In the genomic region with DNA sequence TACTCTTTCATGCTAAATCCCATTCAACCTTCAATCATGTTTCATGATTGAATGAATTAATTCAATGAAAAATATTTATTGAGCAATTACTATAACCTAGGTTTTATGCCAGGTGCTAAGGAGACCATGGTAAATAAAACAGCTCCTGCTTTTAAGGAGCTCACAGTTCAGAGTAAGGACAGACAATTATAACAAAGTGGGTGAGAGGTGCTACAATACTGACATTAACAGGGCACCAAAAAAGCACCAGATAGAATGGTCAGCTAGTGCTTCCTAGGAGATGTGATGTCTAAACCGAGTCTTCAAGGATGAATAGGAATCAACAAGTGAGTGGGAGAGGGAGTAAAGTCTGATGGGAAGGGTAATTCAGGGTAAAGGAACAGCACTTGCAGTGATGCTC, we compare ENCODE assay signal across 15 cellular contexts.
DNase-seq lines count a peak whose midpoint lies in the region; ATAC-seq and TF ChIP-seq lines count a peak whose summit lies in the region.
"Had no signal": no experiment of that assay in that cellular context is flagged by ENCODE, and none has a peak within 500 bp of the region (broad histone marks: within the 10 kb centered on the region; RNA-seq: fewer than 3 reads in every experiment).

No MANE protein-coding gene starts in this region.

- H3K4me2 ChIP-seq in IMR-90 (ENCODE audit: low read depth, low read length) (no peak overlapping the region), osteoblast (ENCODE audit: insufficient read depth, low read length) (no peak overlapping the region), mesenchymal stem cell (ENCODE audit: low read length, poor library complexity, severe bottlenecking) (no peak overlapping the region)

- intact Hi-C loops in Right ventricle myocardium superior (cut with DNase I): no loop called here
- intact Hi-C loops in left ventricle myocardium inferior (cut with micrococcal nuclease): no loop called here
- intact Hi-C loops in IMR-90 (cut with micrococcal nuclease): loop anchor here (5.0 to 10.0 kb wide), 3 partner anchors 165 to 665 kb away; no protein-coding TSS in a partner anchor

- H2BK120ac ChIP-seq in IMR-90 (ENCODE audit: low read depth, low read length) (no peak overlapping the region), mesenchymal stem cell (ENCODE audit: low read depth, low read length) (no peak overlapping the region)

- H2BK15ac ChIP-seq in IMR-90 (ENCODE audit: low read depth, low read length) (peak overlapping the region; percentile 36; the same call in 1 of the 3 replicates), mesenchymal stem cell (ENCODE audit: low read depth, poor library complexity, severe bottlenecking) (no peak overlapping the region)

- POLR2A ChIA-PET in IMR-90 (lab: Charles Lee; ENCODE audit: unreplicated experiment): no interaction called here

- H3K27ac ChIP-seq in left ventricle myocardium inferior (replicated peaks) (no peak overlapping the region), IMR-90 (ENCODE audit: insufficient read depth, low read length) (no peak overlapping the region), SK-N-MC (peak overlapping the region; percentile 15; the same call in 1 of the 2 replicates), osteoblast (ENCODE audit: low read depth, low read length) (no peak overlapping the region), mesenchymal stem cell (ENCODE audit: low read length, poor library complexity, severe bottlenecking) (no peak overlapping the region)
- H3K27ac ChIP-seq: GM23248 had no signal

- dilution Hi-C loops in IMR-90 (cut with HindIII; ENCODE audit: low sequenced_read_pairs, unreplicated experiment): no loop called here

- no peak overlapping the region for H3K56ac ChIP-seq in IMR-90 (ENCODE audit: extremely low read depth, insufficient read depth, low read length)

- H4K8ac ChIP-seq in IMR-90 (ENCODE audit: low read depth in 2 of 2, low read length in 2 of 2): no peak overlapping the region
- no peak overlapping the region for H4K8ac ChIP-seq in mesenchymal stem cell (ENCODE audit: low read length)

- H3K18ac ChIP-seq in IMR-90 (ENCODE audit: low read depth, low read length) (0 out of 2 replicates have a peak overlapping the region, but pooled peaks have one; percentile 27), mesenchymal stem cell (ENCODE audit: low read depth in 1 of 2, low read length in 2 of 2) (peak overlapping the region in 1 of 2 experiments; percentile 24)

- H3K4ac ChIP-seq in IMR-90 (ENCODE audit: low read depth, low read length): peak overlapping the region; percentile 39; the same call in 1 of the 2 replicates
- H3K4ac ChIP-seq in mesenchymal stem cell (ENCODE audit: low read depth in 1 of 2, low read length in 2 of 2): no peak overlapping the region

- DNase-seq in Right ventricle myocardium superior (no peak), left ventricle myocardium inferior (no peak), IMR-90 (no peak), SK-N-MC (ENCODE audit: low read depth, low spot score) (no peak), osteoblast (ENCODE audit: insufficient read length, low spot score, missing footprints) (peak; percentile 23), mesenchymal stem cell (no peak)
- DNase-seq: C1 segment of cervical spinal cord; Calu3; CD4-positive, alpha-beta memory T cell; COR-L47; DMS79 treated with DMSO at 0.1 percent for 48 hours; GF-D8; GM23248; HCEC 1CT had no signal

- H3K27me3 ChIP-seq in left ventricle myocardium inferior (ENCODE audit: low read depth) (no peaks in the 10 kb centered on the region), IMR-90 (ENCODE audit: control insufficient read depth, insufficient read depth, low read length) (no peaks in the 10 kb centered on the region), osteoblast (ENCODE audit: insufficient read depth, low read length) (no peaks in the 10 kb centered on the region), mesenchymal stem cell (ENCODE audit: control insufficient read depth in 1 of 2, insufficient read depth in 1 of 2, low read length in 2 of 2) (no peaks in the 10 kb centered on the region)

- peak overlapping the region; percentile 62 for H2BK20ac ChIP-seq in IMR-90 (ENCODE audit: low read depth, low read length)

- H2BK5ac ChIP-seq in IMR-90 (ENCODE audit: low read depth, low read length, poor library complexity, severe bottlenecking) (no peak overlapping the region), mesenchymal stem cell (ENCODE audit: low read depth, low read length, poor library complexity, severe bottlenecking) (no peak overlapping the region)

- no peak overlapping the region for H3K23ac ChIP-seq in IMR-90 (ENCODE audit: low read depth, low read length)
- H3K23ac ChIP-seq in mesenchymal stem cell (ENCODE audit: low read length in 2 of 2): no peak overlapping the region

- no TSS peak for BruUV-seq in IMR-90 (replicated peaks; lab: Mats Ljungman, UMichigan)

- H2AK5ac ChIP-seq in IMR-90 (ENCODE audit: low read depth, low read length): peak overlapping the region; percentile 17; the same call in 1 of the 2 replicates
- no peak overlapping the region for H2AK5ac ChIP-seq in mesenchymal stem cell (ENCODE audit: low read length, severe bottlenecking)

- no CpG with 5 or more reads among the region's 1 CpG for WGBS in IMR-90 (ENCODE audit: extremely low coverage in 2 of 2, insufficient read length in 1 of 2), 2 experiments
- WGBS in mesenchymal stem cell: 90% methylated on average over 1 of the region's 1 CpG

- CTCF ChIA-PET in IMR-90 (lab: Yijun Ruan, JAX): interaction anchor here (0.7 to 1.5 kb wide), 3 partner anchors 12 to 202 kb away, joined by 3 read pairs; no protein-coding TSS in a partner anchor

- H2AFZ ChIP-seq in IMR-90 (replicated peaks; ENCODE audit: low read length, poor library complexity): no peak overlapping the region
- H2AFZ ChIP-seq in osteoblast (ENCODE audit: low read length): no peak overlapping the region
- no peak overlapping the region for H2AFZ ChIP-seq in mesenchymal stem cell (ENCODE audit: low read depth, low read length)
- H2AFZ ChIP-seq: GM23248 had no signal

- H4K20me1 ChIP-seq in IMR-90 (ENCODE audit: insufficient read depth, low read length): no peaks in the 10 kb centered on the region
- no peaks in the 10 kb centered on the region for H4K20me1 ChIP-seq in osteoblast (ENCODE audit: insufficient read depth, low read length)

- H3K79me2 ChIP-seq in osteoblast (ENCODE audit: insufficient read depth, low read length): no peaks in the 10 kb centered on the region

- H3K9me3 ChIP-seq in left ventricle myocardium inferior (replicated peaks) (no peaks in the 10 kb centered on the region), IMR-90 (ENCODE audit: control insufficient read depth, insufficient read depth, low read length) (no peaks in the 10 kb centered on the region), SK-N-MC (ENCODE audit: low read depth, low read length) (no peaks in the 10 kb centered on the region), osteoblast (ENCODE audit: low read depth, low read length) (no peaks in the 10 kb centered on the region), mesenchymal stem cell (ENCODE audit: control insufficient read depth, low read length) (no peaks in the 10 kb centered on the region)

- no peak overlapping the region for H2BK12ac ChIP-seq in mesenchymal stem cell (ENCODE audit: low read length in 2 of 2)

- ATAC-seq in Right ventricle myocardium superior (ENCODE audit: poor library complexity): peak; percentile 47
- no peak for ATAC-seq in IMR-90 (ENCODE audit: low read depth)
- no peak for ATAC-seq in GM18873 (IDR thresholded peaks at IDR 0.05; ENCODE audit: low FRiP score, unreplicated experiment)

- in situ Hi-C loops in IMR-90 (cut with MboI; ENCODE audit: low sequenced_read_pairs): loop anchor here (10.0 kb wide), 1 partner anchor 615 kb away; no protein-coding TSS in a partner anchor

- H3K14ac ChIP-seq in IMR-90 (replicated peaks; ENCODE audit: low read depth, low read length) (peak overlapping the region; percentile 22; the same call in 1 of the 2 replicates), mesenchymal stem cell (ENCODE audit: low read length in 2 of 2) (no peak overlapping the region)

- H3K4me3 ChIP-seq in left ventricle myocardium inferior: no peak overlapping the region
- no peak overlapping the region for H3K4me3 ChIP-seq in IMR-90 (ENCODE audit: insufficient read depth, low read depth, low read length)
- H3K4me3 ChIP-seq in SK-N-MC: no peak overlapping the region
- no peak overlapping the region for H3K4me3 ChIP-seq in osteoblast (ENCODE audit: insufficient read depth, low read length)
- no peak overlapping the region for H3K4me3 ChIP-seq in mesenchymal stem cell (ENCODE audit: insufficient read depth in 1 of 2, low read depth in 1 of 2, low read length in 2 of 2)
- H3K4me3 ChIP-seq: GM23248 had no signal

- H4K91ac ChIP-seq in IMR-90 (ENCODE audit: insufficient read depth, low read depth, low read length): no peak overlapping the region
- no peak overlapping the region for H4K91ac ChIP-seq in mesenchymal stem cell (ENCODE audit: low read length)

- H2AK9ac ChIP-seq in IMR-90 (replicated peaks; ENCODE audit: low read depth, low read length, poor library complexity): no peak overlapping the region

- no peaks in the 10 kb centered on the region for H3K79me1 ChIP-seq in IMR-90 (ENCODE audit: low read depth in 1 of 2, low read length in 2 of 2)
- H3K79me1 ChIP-seq in mesenchymal stem cell (replicated peaks; ENCODE audit: low read length, poor library complexity, severe bottlenecking): no peaks in the 10 kb centered on the region

- peaks cover 12% of the 10 kb centered on the region for H3K9me1 ChIP-seq in IMR-90 (ENCODE audit: insufficient read depth, low read length)

- H3K4me1 ChIP-seq in left ventricle myocardium inferior: peaks cover 19% of the 10 kb centered on the region
- peaks cover 22% of the 10 kb centered on the region for H3K4me1 ChIP-seq in IMR-90 (ENCODE audit: control insufficient read depth, insufficient read depth, low read length)
- peaks cover 4% of the 10 kb centered on the region for H3K4me1 ChIP-seq in osteoblast (ENCODE audit: insufficient read depth, low read length)
- H3K4me1 ChIP-seq in mesenchymal stem cell (ENCODE audit: control insufficient read depth, insufficient read depth, low read depth, low read length): no peaks in the 10 kb centered on the region

- no peak for TF ChIP-seq POLR2A in IMR-90 (IDR thresholded peaks at IDR 0.05; ENCODE audit: low read depth, low read length)

- H3K9ac ChIP-seq in IMR-90 (ENCODE audit: low read depth, low read length): no peak overlapping the region
- H3K9ac ChIP-seq in SK-N-MC (ENCODE audit: insufficient read length): no peak overlapping the region
- no peak overlapping the region for H3K9ac ChIP-seq in mesenchymal stem cell (ENCODE audit: low read length)
- H3K9ac ChIP-seq: GM23248 had no signal

- H3K36me3 ChIP-seq in left ventricle myocardium inferior (peaks cover 5% of the 10 kb centered on the region), IMR-90 (ENCODE audit: control insufficient read depth, insufficient read depth, low read length) (no peaks in the 10 kb centered on the region), SK-N-MC (ENCODE audit: insufficient read depth, low read length) (peaks cover 64% of the 10 kb centered on the region), osteoblast (ENCODE audit: insufficient read depth, low read length) (no peaks in the 10 kb centered on the region), mesenchymal stem cell (ENCODE audit: control insufficient read depth in 1 of 2, insufficient read depth in 2 of 2, low read depth in 1 of 2, low read length in 2 of 2) (peaks cover 0 to 9% of the 10 kb centered on the region in 2 experiments)

- no peak for TF ChIP-seq RAD21 in IMR-90 (IDR thresholded peaks at IDR 0.05; ENCODE audit: low read length)

- TF ChIP-seq CTCF in left ventricle myocardium inferior (IDR thresholded peaks at IDR 0.05; ENCODE audit: borderline replicate concordance): no peak
- no peak for TF ChIP-seq CTCF in IMR-90 (conservative IDR thresholded peaks at IDR 0.05; ENCODE audit: low read depth, low read length)
- TF ChIP-seq CTCF in osteoblast (IDR thresholded peaks at IDR 0.05; ENCODE audit: extremely low read depth, low read depth, low read length): no peak

- peak overlapping the region; percentile 72 for H4K5ac ChIP-seq in IMR-90 (ENCODE audit: low read depth, low read length)
